8 cellular contexts compared by ENCODE assay signal in genomic region chr7:44581907-44582603, GRCh38. TPM values are rescaled to one million over a fixed set of nuclear protein-coding genes. Genes with fewer than 3 reads are reported as not detected.
DNase-seq lines count a peak whose midpoint lies in the region; ATAC-seq and TF ChIP-seq lines count a peak whose summit lies in the region.

TSS of gene TMED4 (minus strand) at chr7:44582231. CDS start at chr7:44582206, 25 bp downstream.

- TF ChIP-seq EP300 in tibial nerve (IDR thresholded peaks at IDR 0.05) = peak; percentile 76 to 96

- H3K36me3 ChIP-seq in adipocyte (ENCODE audit: control insufficient read depth, insufficient read depth, low read length, severe bottlenecking) (peaks cover 22% of the 10 kb centered on the region), cardiac muscle cell (peaks cover 21% of the 10 kb centered on the region), parathyroid adenoma (ENCODE audit: control insufficient read depth, insufficient read depth, low read length) (no peaks in the 10 kb centered on the region), tibial nerve (peaks cover 0 to 39% (median 0%) of the 10 kb centered on the region in 3 donors)

- H3K4me1 ChIP-seq in adipocyte (ENCODE audit: control insufficient read depth, insufficient read depth, low read length) (peaks cover 13% of the 10 kb centered on the region), cardiac muscle cell (ENCODE audit: low read depth) (peaks cover 6% of the 10 kb centered on the region), parathyroid adenoma (peaks cover 20% of the 10 kb centered on the region), tibial nerve (peaks cover 3 to 27% (median 15%) of the 10 kb centered on the region in 4 donors)

- TF ChIP-seq POLR2A in tibial nerve (IDR thresholded peaks at IDR 0.05) = peak; percentile 64 to 85

- H3K79me2 ChIP-seq in parathyroid adenoma = peaks cover 14% of the 10 kb centered on the region

- H3K4me3 ChIP-seq in GM12875 (ENCODE audit: low read depth, low read length) = peak within 1 kb of the TSS; percentile 89
- H3K4me3 ChIP-seq in adipocyte (ENCODE audit: low read length) = peak within 1 kb of the TSS; percentile 95
- H3K4me3 ChIP-seq in cardiac muscle cell = peak within 1 kb of the TSS; percentile 55
- peak within 1 kb of the TSS; percentile 83 for H3K4me3 ChIP-seq in parathyroid adenoma (ENCODE audit: low read depth, low read length)
- H3K4me3 ChIP-seq in tibial nerve = peak within 1 kb of the TSS; percentile 71 to 100 (median 90)

- H3K9ac ChIP-seq in adipocyte (ENCODE audit: low read length) (peak within 1 kb of the TSS; percentile 96), parathyroid adenoma (peak within 1 kb of the TSS; percentile 91)

- peak within 1 kb of the TSS; percentile 99 for H2AFZ ChIP-seq in parathyroid adenoma

- H3K9me3 ChIP-seq in adipocyte (ENCODE audit: control insufficient read depth, low read length) (no peaks in the 10 kb centered on the region), cardiac muscle cell (ENCODE audit: low read depth) (no peaks in the 10 kb centered on the region), parathyroid adenoma (ENCODE audit: control insufficient read depth, low read length) (no peaks in the 10 kb centered on the region), tibial nerve (no peaks in the 10 kb centered on the region)

- 0% methylated on average over 38 to 64 of the region's 67 CpGs for WGBS in tibial nerve, 2 donors

- ATAC-seq in HG02798 (IDR thresholded peaks at IDR 0.05; ENCODE audit: poor library complexity, unreplicated experiment) = peak; percentile 95

- H3K27ac ChIP-seq in cardiac muscle cell = peak within 1 kb of the TSS; percentile 95
- peak within 1 kb of the TSS; percentile 99 for H3K27ac ChIP-seq in parathyroid adenoma
- H3K27ac ChIP-seq in tibial nerve = peak within 1 kb of the TSS; percentile 83 to 100 (median 98)

- TF ChIP-seq CTCF in GM12875 (IDR thresholded peaks at IDR 0.05; ENCODE audit: borderline replicate concordance, insufficient read depth, low read depth, low read length) (no peak), cardiac muscle cell (IDR thresholded peaks at IDR 0.05; ENCODE audit: low read depth, low read length) (no peak), parathyroid adenoma (IDR thresholded peaks at IDR 0.05) (no peak), tibial nerve (IDR thresholded peaks at IDR 0.05) (no peak)

- peak within 1 kb of the TSS; percentile 84 for H3K4me2 ChIP-seq in parathyroid adenoma (ENCODE audit: low read length)

- H3K27me3 ChIP-seq in adipocyte (replicated peaks; ENCODE audit: control insufficient read depth, insufficient read depth, low read length) (no peaks in the 10 kb centered on the region), cardiac muscle cell (no peaks in the 10 kb centered on the region), parathyroid adenoma (ENCODE audit: control insufficient read depth, insufficient read depth, low read length) (no peaks in the 10 kb centered on the region), tibial nerve (no peaks in the 10 kb centered on the region)

- peak; percentile 97 for DNase-seq in NCI-H1436 (lab: John Stamatoyannopoulos, UW)
- peak; percentile 100 for DNase-seq in T follicular helper cell (ENCODE audit: low read depth)
- DNase-seq in adipocyte (ENCODE audit: low read depth) = peak; percentile 99
- DNase-seq in cardiac muscle cell (ENCODE audit: low read depth in 1 of 2, low spot score in 1 of 2) = peak; percentile 99
- peak; percentile 99 for DNase-seq in tibial nerve (ENCODE audit: low spot score in 2 of 2)

RNA-seq across cellular contexts. Expression of gene TMED4, which starts in this region (rescaled TPM):
- 318 and 319 TPM in 2 replicates for total RNA-seq in cardiac muscle cell
- 124 and 144 TPM in 2 replicates for polyA plus RNA-seq in cardiac muscle cell
- 100 to 1,000 TPM; 132 to 232 (median 218) TPM for total RNA-seq in tibial nerve

Comparison
In these comparisons a context has a peak if more than half of its experiments do, and no peak if none do; other contexts are left out.
1. Peak in every context shown above with its lines: DNase-seq, ATAC-seq, H3K4me3 ChIP-seq and H3K27ac ChIP-seq.